ENCODE assay signal across 9 cellular contexts in genomic region chr3:45210308-45211038, GRCh38. TPM values are rescaled to one million over a fixed set of nuclear protein-coding genes. Genes with fewer than 3 reads are reported as not detected.
A peak's percentile ranks its signal among the peaks of the same experiment; 100 is the strongest.
DNase-seq lines count a peak whose midpoint lies in the region; ATAC-seq, FAIRE-seq and TF ChIP-seq lines count a peak whose summit lies in the region.
"Had no signal": no experiment of that assay in that cellular context is flagged by ENCODE, and none has a peak within 500 bp of the region (broad histone marks: within the 10 kb centered on the region; RNA-seq: fewer than 3 reads in every experiment).

No MANE protein-coding gene starts in this region.

- H3K56ac ChIP-seq in H1 (replicated peaks; ENCODE audit: insufficient read length, low read depth, low read length) = no peak overlapping the region

- no peak overlapping the region for H3K9ac ChIP-seq in H1 (replicated peaks in 1 of 4; ENCODE audit: extremely low read depth in 1 of 4, low read depth in 3 of 4, low read length in 3 of 4)

- no peak overlapping the region for H3K4me2 ChIP-seq in H1 (ENCODE audit: insufficient read depth in 1 of 2, low read depth in 2 of 2, low read length in 2 of 2)

- H3K4ac ChIP-seq in H1 (replicated peaks; ENCODE audit: insufficient read length, low read depth, low read length) = no peak overlapping the region

- CTCF ChIA-PET in H1 (lab: Charles Lee; ENCODE audit: partially characterized antibody) = interaction anchor here (0.6 to 10.7 kb wide), 66 partner anchors 8 to 544 kb away, joined by 3 to 206 read pairs (median 4); partner anchors contain the start of genes SACM1L and TMEM158

- no peak overlapping the region for H2AK5ac ChIP-seq in H1 (ENCODE audit: low read depth, low read length)

- H3K18ac ChIP-seq in H1 (ENCODE audit: extremely low read depth, low read length) = no peak overlapping the region; the same call in 1 of the 2 replicates

- TF ChIP-seq RAD21 in H1 (IDR thresholded peaks at IDR 0.05 in 1 of 2, conservative IDR thresholded peaks at IDR 0.05 in 1 of 2; ENCODE audit: low read depth in 2 of 2, low read length in 2 of 2) = peak; percentile 80 to 83

- no peak overlapping the region for H3K14ac ChIP-seq in H1 (ENCODE audit: insufficient read length)

- no peak for TF ChIP-seq POLR2A in H1 (IDR thresholded peaks at IDR 0.05; ENCODE audit: control extremely low read depth in 1 of 2, low read depth in 2 of 2, low read length in 2 of 2)

- H2BK20ac ChIP-seq in H1 (ENCODE audit: low read length) = no peak overlapping the region

- WGBS in H1 (ENCODE audit: extremely low coverage in 1 of 2, insufficient coverage in 1 of 2, insufficient read length in 1 of 2, insufficient replicate concordance in 2 of 2, low coverage in 1 of 2, low lambda C conversion rate in 2 of 2, missing lambda C conversion rate in 1 of 2), 2 experiments = 46% methylated on average over 12 of the region's 14 CpGs; no CpG with 5 or more reads in 1 of the 2 experiments

- no peak overlapping the region for H4K5ac ChIP-seq in H1 (ENCODE audit: insufficient read length, low read depth, low read length)

- no peak overlapping the region for H3K23ac ChIP-seq in H1 (ENCODE audit: insufficient read length)

- no peak overlapping the region for H3K27ac ChIP-seq in H1 (ENCODE audit: low read depth, low read length)

- no peaks in the 10 kb centered on the region for H4K20me1 ChIP-seq in H1 (replicated peaks in 1 of 2; ENCODE audit: control insufficient read depth in 1 of 2, insufficient read depth in 2 of 2, low read length in 2 of 2)

- peak; percentile 80 to 90 (median 81) for TF ChIP-seq CTCF in H1 (IDR thresholded peaks at IDR 0.05; ENCODE audit: control extremely low read depth in 1 of 3, insufficient read depth in 1 of 3, low read depth in 1 of 3, low read length in 3 of 3)

- no peak for FAIRE-seq in H1 (lab: Jason Lieb, UNC)
- FAIRE-seq: islet of Langerhans had no signal

- H3K23me2 ChIP-seq in H1 (ENCODE audit: low read depth, low read length) = no peaks in the 10 kb centered on the region

- TF ChIP-seq EP300 in H1 (IDR thresholded peaks at IDR 0.05; ENCODE audit: borderline replicate concordance in 1 of 2, low read depth in 2 of 2, low read length in 2 of 2) = no peak

- H3K4me3 ChIP-seq in H1 (ENCODE audit: extremely low read depth in 1 of 4, insufficient read depth in 2 of 4, low read depth in 3 of 4, low read length in 4 of 4) = no peak overlapping the region

- H2BK120ac ChIP-seq in H1 (replicated peaks; ENCODE audit: low read depth, low read length) = no peak overlapping the region

- peaks cover 0 to 3% (median 0%) of the 10 kb centered on the region in 4 experiments; a peak in 1 of 7 replicates for H3K4me1 ChIP-seq in H1 (replicated peaks in 1 of 4; ENCODE audit: control insufficient read depth in 3 of 4, insufficient read depth in 4 of 4, low read length in 3 of 4)

- DNase-seq in NCI-H2196 (lab: John Stamatoyannopoulos, UW; ENCODE audit: unreplicated experiment) (peak; percentile 46), NCI-H2196 treated with DMSO at 0.1 percent for 48 hours (lab: John Stamatoyannopoulos, UW; ENCODE audit: unreplicated experiment) (no peak), NCI-H82 (lab: John Stamatoyannopoulos, UW) (peak; percentile 77), H1 (ENCODE audit: low read depth in 1 of 2, low spot score in 2 of 2) (peak; percentile 46 to 89), mucosa of gallbladder (ENCODE audit: low spot score) (peak; percentile 81)
- DNase-seq in activated CD8-positive, alpha-beta memory T cell treated with anti-CD3 and anti-CD28 coated beads for 24 hours = peak; percentile 89
- DNase-seq in stimulated activated CD8-positive, alpha-beta memory T cell treated with anti-CD3 and anti-CD28 coated beads, Interleukin-4, amount 100 ng/mL, for 4 hours (ENCODE audit: low read depth in 2 of 2, low spot score in 1 of 2) = peak; percentile 57 to 71

- H4K8ac ChIP-seq in H1 (ENCODE audit: extremely low read depth, insufficient read depth, low read length) = no peak overlapping the region

- no peaks in the 10 kb centered on the region for H3K27me3 ChIP-seq in H1 (replicated peaks in 1 of 4; ENCODE audit: control insufficient read depth in 3 of 4, extremely low read depth in 1 of 4, insufficient read depth in 3 of 4, low read length in 3 of 4)

- 0 out of 2 replicates have a peak overlapping the region, but pooled peaks have one; percentile 75 for H2AFZ ChIP-seq in H1 (ENCODE audit: low read length)

- no peak overlapping the region for H2BK5ac ChIP-seq in H1 (ENCODE audit: low read depth, low read length)

- POLR2A ChIA-PET in H1 (lab: Charles Lee; ENCODE audit: partially characterized antibody) = no interaction called here

- no peaks in the 10 kb centered on the region for H3K79me1 ChIP-seq in H1 (ENCODE audit: low read depth, low read length)

- no peak overlapping the region for H2BK15ac ChIP-seq in H1 (ENCODE audit: low read length)

- no peak for ATAC-seq in GM19023 (IDR thresholded peaks at IDR 0.05; ENCODE audit: unreplicated experiment)

- H3K36me3 ChIP-seq in H1 (ENCODE audit: control insufficient read depth in 2 of 4, insufficient read depth in 4 of 4, low read length in 3 of 4) = no peaks in the 10 kb centered on the region

- no peak overlapping the region for H4K91ac ChIP-seq in H1 (replicated peaks; ENCODE audit: insufficient read length, low read length)

- no peaks in the 10 kb centered on the region for H3K79me2 ChIP-seq in H1 (ENCODE audit: control insufficient read depth in 1 of 2, insufficient read depth in 2 of 2, low read length in 2 of 2)

- no peak overlapping the region for H2BK12ac ChIP-seq in H1 (ENCODE audit: low read depth, low read length)

- no peaks in the 10 kb centered on the region for H3K9me3 ChIP-seq in H1 (ENCODE audit: insufficient read depth in 2 of 2, low read depth in 1 of 2, low read length in 1 of 2)

TF ChIP-seq in H1, 55 proteins besides CTCF, POLR2A, EP300 and RAD21:
- TF ChIP-seq CHD1 (IDR thresholded peaks at IDR 0.05; ENCODE audit: low read depth, low read length) = no peak
- peak; percentile 81 for TF ChIP-seq BACH1 (IDR thresholded peaks at IDR 0.05; ENCODE audit: low read length)
- TF ChIP-seq CREB1 (IDR thresholded peaks at IDR 0.05) = 0 out of 2 replicates have a peak, but pooled peaks have one; percentile 21
- 0 out of 2 replicates have a peak, but pooled peaks have one; percentile 29 for TF ChIP-seq MAX (IDR thresholded peaks at IDR 0.05)

RNA-seq across cellular contexts. Expression of gene TMEM158, which starts 15.6 kb away (rescaled TPM):
- 30.3 and 35.5 TPM in 2 replicates for total RNA-seq in H1 (2021; fragmentation: NEBNext Ultra II Directional; extraction: Animal tissue kit (Norgen Biotek cat#: 25700))
- 6.8 and 17.5 TPM in 2 replicates for polyA plus RNA-seq in H1 (2011; rRNA removed)
- polyA plus RNA-seq in H1 (2011; cell fraction: cytosol; rRNA removed) = 13.1 TPM
- 13.5 TPM for polyA plus RNA-seq in H1 (2011; cell fraction: nucleus; rRNA removed)
- polyA plus RNA-seq in H1 (2012, experiment 1 of 2) = 9.6 to 16.2 TPM (median 14.0 TPM) in 4 replicates
- 13.0 TPM for polyA plus RNA-seq in H1 (2012, experiment 2 of 2)
- polyA plus RNA-seq in H1 (2013, experiment 1 of 2) = 20.9 TPM
- 20.0 TPM for polyA plus RNA-seq in H1 (2013, experiment 2 of 2)
- polyA minus RNA-seq in H1 (2011; rRNA and poly(A)+ RNA removed) = 1.3 and 1.8 TPM in 2 replicates
- polyA minus RNA-seq in H1 (2011; cell fraction: cytosol; rRNA and poly(A)+ RNA removed) = 11.8 TPM
- 6.5 TPM for polyA minus RNA-seq in H1 (2011; cell fraction: nucleus; rRNA and poly(A)+ RNA removed)
- 14.6 TPM for total RNA-seq in mucosa of gallbladder
